ENCODE assay signal across 8 cellular contexts in genomic region chr17:79811036-79811887, GRCh38. TPM values are rescaled to one million over a fixed set of nuclear protein-coding genes. Genes with fewer than 3 reads are reported as not detected.
A peak's percentile ranks its signal among the peaks of the same experiment; 100 is the strongest.
DNase-seq lines count a peak whose midpoint lies in the region; ATAC-seq, FAIRE-seq and TF ChIP-seq lines count a peak whose summit lies in the region.

No MANE protein-coding gene starts in this region.

- H3K4me3 Mint-ChIP-seq in activated T-cell treated with anti-CD3 and anti-CD28 coated beads, Interleukin-2, amount 50 U/mL, for 24 hours = peak overlapping the region; percentile 44

- H3K36me3 Mint-ChIP-seq in activated T-cell treated with anti-CD3 and anti-CD28 coated beads, Interleukin-2, amount 50 U/mL, for 24 hours (ENCODE audit: low read depth) = no peaks in the 10 kb centered on the region

- H3K9me3 Mint-ChIP-seq in activated T-cell treated with anti-CD3 and anti-CD28 coated beads, Interleukin-2, amount 50 U/mL, for 24 hours = no peaks in the 10 kb centered on the region

- no peak for TF ChIP-seq POLR2A in GM12891 (IDR thresholded peaks at IDR 0.05; ENCODE audit: low read depth, low read length)

- ATAC-seq in right cardiac atrium = peak; percentile 44 to 49
- no peak for ATAC-seq in stimulated activated naive CD8-positive, alpha-beta T cell treated with anti-CD3 and anti-CD28 coated beads, Interleukin-15, Interleukin-2, amounts not matched to agents 100 U/mL and 50 U/mL, for 24 hours

- H3K27ac Mint-ChIP-seq in activated T-cell treated with anti-CD3 and anti-CD28 coated beads, Interleukin-2, amount 50 U/mL, for 24 hours = no peak overlapping the region

- no peaks in the 10 kb centered on the region for H3K27me3 ChIP-seq in right cardiac atrium (ENCODE audit: control insufficient read depth, insufficient read depth)

- H3K27ac ChIP-seq in right cardiac atrium (ENCODE audit: low read length) = no peak overlapping the region

- peaks cover 31% of the 10 kb centered on the region for H3K4me1 Mint-ChIP-seq in activated T-cell treated with anti-CD3 and anti-CD28 coated beads, Interleukin-2, amount 50 U/mL, for 24 hours (ENCODE audit: low read depth)

- DNase-seq in AML-193 (lab: John Stamatoyannopoulos, UW) (peak; percentile 55 to 58), GM12891 (ENCODE audit: insufficient read length, low spot score) (no peak), NCI-H2196 (lab: John Stamatoyannopoulos, UW; ENCODE audit: unreplicated experiment) (peak; percentile 90), right cardiac atrium (peak; percentile 20 to 70 (median 70)), GM19239 (ENCODE audit: insufficient read length, low spot score) (no peak)
- DNase-seq in activated T-cell treated with anti-CD3 and anti-CD28 coated beads, Interleukin-2, amount 50 U/mL, for 24 hours = no peak
- peak; percentile 55 for DNase-seq in stimulated activated naive CD8-positive, alpha-beta T cell treated with anti-CD3 and anti-CD28 coated beads, Interleukin-15, Interleukin-2, amounts not matched to agents 100 U/mL and 50 U/mL, for 24 hours
- no peak for DNase-seq in activated effector memory CD4-positive, alpha-beta T cell treated with Interleukin-2 at 50 U/mL for 16 hours

- H3K27me3 Mint-ChIP-seq in activated T-cell treated with anti-CD3 and anti-CD28 coated beads, Interleukin-2, amount 50 U/mL, for 24 hours = peaks cover 64% of the 10 kb centered on the region

- WGBS in right cardiac atrium = 2% methylated on average over 66 of the region's 66 CpGs

- H3K4me3 ChIP-seq in right cardiac atrium (ENCODE audit: low read length) = peak overlapping the region; percentile 6

- intact Hi-C loops in right cardiac atrium (cut with DNase I) = no loop called here

- FAIRE-seq in GM12891 (lab: Jason Lieb, UNC) (peak; percentile 82), GM19239 (lab: Jason Lieb, UNC) (no peak)

- peaks cover 5% of the 10 kb centered on the region for H3K4me1 ChIP-seq in right cardiac atrium (ENCODE audit: control insufficient read depth, insufficient read depth, low read length)

- H3K9me3 ChIP-seq in right cardiac atrium (ENCODE audit: control insufficient read depth, low read length) = no peaks in the 10 kb centered on the region

TF ChIP-seq in GM12891, 5 proteins besides CTCF, POLR2A, EP300 and RAD21:
- TF ChIP-seq SPI1 (IDR thresholded peaks at IDR 0.05; ENCODE audit: low read depth, low read length) (no peak), TAF1 (IDR thresholded peaks at IDR 0.05; ENCODE audit: low read depth, low read length) (no peak), PAX5 (IDR thresholded peaks at IDR 0.05; ENCODE audit: insufficient read depth, low read length, severe bottlenecking) (no peak), POU2F2 (IDR thresholded peaks at IDR 0.05; ENCODE audit: low read depth, low read length) (no peak), POLR2AphosphoS5 (IDR thresholded peaks at IDR 0.05; ENCODE audit: low read depth, low read length) (no peak)

RNA-seq across cellular contexts. Expression of gene CBX8, which starts 14.4 kb away (rescaled TPM):
- 2.8 TPM for polyA plus RNA-seq in GM12891 (2012; ENCODE audit: low read depth, missing spikeins)
- 1 to 10 TPM; 2.4 to 7.3 (median 5.5) TPM for total RNA-seq in right cardiac atrium
- polyA plus RNA-seq in right cardiac atrium = 3.8 TPM

RNA-seq across cellular contexts. Expression of gene CBX4, which starts 28.0 kb away (rescaled TPM):
- 17.1 TPM for polyA plus RNA-seq in GM12891 (2012; ENCODE audit: low read depth, missing spikeins)
- total RNA-seq in right cardiac atrium = 10 to 100 TPM; 26.9 to 32.6 (median 30.3) TPM
- polyA plus RNA-seq in right cardiac atrium = 19.8 TPM

RNA-seq across cellular contexts. Expression of gene CBX2, which starts 33.3 kb away (rescaled TPM):
- 0.47 TPM for polyA plus RNA-seq in GM12891 (2012; ENCODE audit: low read depth, missing spikeins)
- 1 to 10 TPM; 1.5 to 3.5 (median 2.4) TPM for total RNA-seq in right cardiac atrium
- polyA plus RNA-seq in right cardiac atrium = 2.4 TPM

Comparison
In these comparisons a context has a peak if more than half of its experiments do, and no peak if none do; other contexts are left out.
1. DNase-seq: peak in AML-193 (2 of 2), NCI-H2196 (single experiment), right cardiac atrium (3 of 3) and stimulated activated naive CD8-positive, alpha-beta T cell treated with anti-CD3 and anti-CD28 coated beads, Interleukin-15, Interleukin-2, amounts not matched to agents 100 U/mL and 50 U/mL, for 24 hours (single experiment); none in GM12891 (single experiment), activated T-cell treated with anti-CD3 and anti-CD28 coated beads, Interleukin-2, amount 50 U/mL, for 24 hours (single experiment), activated effector memory CD4-positive, alpha-beta T cell treated with Interleukin-2 at 50 U/mL for 16 hours (single experiment) and GM19239 (single experiment).